In the genomic region with DNA sequence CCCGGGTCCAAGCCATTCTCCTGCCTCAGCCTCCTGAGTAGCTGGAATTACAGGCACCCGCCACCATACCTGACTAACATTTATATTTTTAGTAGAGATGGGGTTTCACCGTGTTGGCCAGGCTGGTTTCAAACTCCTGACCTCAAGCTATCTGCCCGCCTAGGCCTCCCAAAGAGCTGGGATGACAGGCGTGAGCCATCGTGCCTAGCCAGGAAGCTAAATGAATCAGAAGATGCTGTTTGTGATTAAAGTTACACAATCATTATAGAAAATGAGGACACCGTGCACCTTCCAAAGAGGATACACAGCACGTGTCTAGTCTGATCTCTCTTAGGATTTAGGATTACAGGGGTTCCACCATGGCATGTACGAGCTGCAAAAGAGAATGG, we compare ENCODE assay signal across 16 cellular contexts.
DNase-seq lines count a peak whose midpoint lies in the region; ATAC-seq and TF ChIP-seq lines count a peak whose summit lies in the region.
"Had no signal": no experiment of that assay in that cellular context is flagged by ENCODE, and none has a peak within 500 bp of the region (broad histone marks: within the 10 kb centered on the region; RNA-seq: fewer than 3 reads in every experiment).

No MANE protein-coding gene starts in this region.

- TF ChIP-seq CTCF in WTC11 (IDR thresholded peaks at IDR 0.05) (no peak), psoas muscle (IDR thresholded peaks at IDR 0.05) (no peak)

- peak overlapping the region; percentile 43 for H3K27ac Mint-ChIP-seq in WTC11
- H3K27ac Mint-ChIP-seq: stimulated activated effector memory CD8-positive, alpha-beta T cell treated with anti-CD3 and anti-CD28 coated beads, Interleukin-12 subunit alpha, Interleukin-12 subunit beta, amount 100 ng/mL, for 72 hours had no signal

- peak overlapping the region; percentile 44 for H3K4me3 ChIP-seq in psoas muscle
- H3K4me3 ChIP-seq: BLaER1 had no signal

- no peak overlapping the region for H3K4me3 Mint-ChIP-seq in WTC11
- H3K4me3 Mint-ChIP-seq: activated T-cell treated with anti-CD3 and anti-CD28 coated beads, Interleukin-2, amount 50 U/mL, for 4 hours; stimulated activated effector memory CD8-positive, alpha-beta T cell treated with anti-CD3 and anti-CD28 coated beads, Interleukin-12 subunit alpha, Interleukin-12 subunit beta, amount 100 ng/mL, for 72 hours had no signal

- no peak for ATAC-seq in WTC11
- peak; percentile 63 to 81 (median 70) for ATAC-seq in psoas muscle
- ATAC-seq in GM21515 (IDR thresholded peaks at IDR 0.05; ENCODE audit: unreplicated experiment) = no peak
- ATAC-seq: activated T-cell treated with anti-CD3 and anti-CD28 coated beads, Interleukin-2, amount 50 U/mL, for 4 hours; PC-3; stimulated activated effector memory CD8-positive, alpha-beta T cell treated with anti-CD3 and anti-CD28 coated beads, Interleukin-12 subunit alpha, Interleukin-12 subunit beta, amount 100 ng/mL, for 72 hours had no signal

- CTCF ChIA-PET in WTC11 (lab: Charles Lee) = no interaction called here

- H3K4me1 ChIP-seq in psoas muscle = peaks cover 7% of the 10 kb centered on the region
- H3K4me1 ChIP-seq: parathyroid adenoma had no signal

- no peaks in the 10 kb centered on the region for H3K9me3 Mint-ChIP-seq in WTC11
- H3K9me3 Mint-ChIP-seq: activated T-cell treated with anti-CD3 and anti-CD28 coated beads, Interleukin-2, amount 50 U/mL, for 4 hours; stimulated activated effector memory CD8-positive, alpha-beta T cell treated with anti-CD3 and anti-CD28 coated beads, Interleukin-12 subunit alpha, Interleukin-12 subunit beta, amount 100 ng/mL, for 72 hours had no signal

- DNase-seq in Daoy (ENCODE audit: low read depth) (peak; percentile 46), WTC11 (ENCODE audit: low spot score) (no peak), fibroblast of peridontal ligament (ENCODE audit: extremely low read depth) (peak; percentile 5), psoas muscle (no peak), DMS79 (lab: John Stamatoyannopoulos, UW) (no peak), NCI-H2107 treated with DMSO at 0.1 percent for 48 hours (lab: John Stamatoyannopoulos, UW; ENCODE audit: unreplicated experiment) (no peak), COR-L47 (lab: John Stamatoyannopoulos, UW) (no peak)
- DNase-seq: activated CD4-positive, alpha-beta T cell treated with anti-CD3 and anti-CD28 coated beads for 1 hour; activated T-cell treated with anti-CD3 and anti-CD28 coated beads, Interleukin-2, amount 50 U/mL, for 4 hours; hypothalamus; PC-3; stimulated activated CD4-positive, alpha-beta T cell treated with anti-CD3 and anti-CD28 coated beads, Interleukin-4, amount 100 ng/mL, for 1 hour had no signal

- POLR2A ChIA-PET in WTC11 (lab: Charles Lee) = no interaction called here

- intact Hi-C loops in psoas muscle (cut with DNase I) = loop anchor here (5.0 to 10.0 kb wide), 2 partner anchors 74 to 94 kb away; no protein-coding TSS in a partner anchor

- H3K27me3 ChIP-seq in psoas muscle (ENCODE audit: insufficient read depth in 3 of 3, low read length in 2 of 3) = no peaks in the 10 kb centered on the region
- H3K27me3 ChIP-seq: BLaER1 had no signal

- H3K36me3 ChIP-seq in psoas muscle (ENCODE audit: insufficient read depth in 1 of 2, low read depth in 1 of 2) = no peaks in the 10 kb centered on the region

- H3K4me1 Mint-ChIP-seq in WTC11 = peaks cover 31% of the 10 kb centered on the region
- H3K4me1 Mint-ChIP-seq: stimulated activated effector memory CD8-positive, alpha-beta T cell treated with anti-CD3 and anti-CD28 coated beads, Interleukin-12 subunit alpha, Interleukin-12 subunit beta, amount 100 ng/mL, for 72 hours had no signal

- no peaks in the 10 kb centered on the region for H3K9me3 ChIP-seq in psoas muscle
- H3K9me3 ChIP-seq: BLaER1 had no signal

- H3K36me3 Mint-ChIP-seq in WTC11 = peaks cover 14% of the 10 kb centered on the region

- H3K27ac ChIP-seq in psoas muscle = peak overlapping the region; percentile 78
- H3K27ac ChIP-seq: BLaER1, parathyroid adenoma had no signal

- H3K27me3 Mint-ChIP-seq in WTC11 (ENCODE audit: low read depth) = no peaks in the 10 kb centered on the region

- WGBS in psoas muscle, 3 donors = 59 to 88% (median 82%) methylated on average over 9 of the region's 9 CpGs

TF ChIP-seq in WTC11, 78 proteins besides CTCF, POLR2A, EP300 and RAD21:
- TF ChIP-seq TEAD4 (CRISPR knock-in tag; IDR thresholded peaks at IDR 0.05) (no peak), ESRRA (CRISPR knock-in tag; IDR thresholded peaks at IDR 0.05; ENCODE audit: borderline replicate concordance) (no peak), NR1H2 (CRISPR knock-in tag; IDR thresholded peaks at IDR 0.05) (no peak), ZBTB21 (CRISPR knock-in tag; IDR thresholded peaks at IDR 0.05; ENCODE audit: borderline replicate concordance) (no peak), KAT7 (CRISPR knock-in tag; IDR thresholded peaks at IDR 0.05; ENCODE audit: borderline replicate concordance) (no peak), MYBL2 (CRISPR knock-in tag; IDR thresholded peaks at IDR 0.05) (no peak), JUN (CRISPR knock-in tag; IDR thresholded peaks at IDR 0.05) (no peak), NR2C2 (CRISPR knock-in tag; IDR thresholded peaks at IDR 0.05) (no peak), TCF7 (CRISPR knock-in tag; IDR thresholded peaks at IDR 0.05; ENCODE audit: low read depth) (no peak), SOX15 (CRISPR knock-in tag; IDR thresholded peaks at IDR 0.05) (no peak), ATF3 (CRISPR knock-in tag; conservative IDR thresholded peaks at IDR 0.05) (no peak), ZNF416 (CRISPR knock-in tag; IDR thresholded peaks at IDR 0.05) (no peak), ELF4 (CRISPR knock-in tag; IDR thresholded peaks at IDR 0.05; ENCODE audit: low read depth) (no peak), ZNF121 (CRISPR knock-in tag; IDR thresholded peaks at IDR 0.05) (no peak), ZNF423 (CRISPR knock-in tag; IDR thresholded peaks at IDR 0.05) (no peak)
- TF ChIP-seq, protein P1, sequence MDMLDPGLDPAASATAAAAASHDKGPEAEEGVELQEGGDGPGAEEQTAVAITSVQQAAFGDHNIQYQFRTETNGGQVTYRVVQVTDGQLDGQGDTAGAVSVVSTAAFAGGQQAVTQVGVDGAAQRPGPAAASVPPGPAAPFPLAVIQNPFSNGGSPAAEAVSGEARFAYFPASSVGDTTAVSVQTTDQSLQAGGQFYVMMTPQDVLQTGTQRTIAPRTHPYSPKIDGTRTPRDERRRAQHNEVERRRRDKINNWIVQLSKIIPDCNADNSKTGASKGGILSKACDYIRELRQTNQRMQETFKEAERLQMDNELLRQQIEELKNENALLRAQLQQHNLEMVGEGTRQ (CRISPR knock-in tag; IDR thresholded peaks at IDR 0.05) = no peak
- TF ChIP-seq, protein P2, sequence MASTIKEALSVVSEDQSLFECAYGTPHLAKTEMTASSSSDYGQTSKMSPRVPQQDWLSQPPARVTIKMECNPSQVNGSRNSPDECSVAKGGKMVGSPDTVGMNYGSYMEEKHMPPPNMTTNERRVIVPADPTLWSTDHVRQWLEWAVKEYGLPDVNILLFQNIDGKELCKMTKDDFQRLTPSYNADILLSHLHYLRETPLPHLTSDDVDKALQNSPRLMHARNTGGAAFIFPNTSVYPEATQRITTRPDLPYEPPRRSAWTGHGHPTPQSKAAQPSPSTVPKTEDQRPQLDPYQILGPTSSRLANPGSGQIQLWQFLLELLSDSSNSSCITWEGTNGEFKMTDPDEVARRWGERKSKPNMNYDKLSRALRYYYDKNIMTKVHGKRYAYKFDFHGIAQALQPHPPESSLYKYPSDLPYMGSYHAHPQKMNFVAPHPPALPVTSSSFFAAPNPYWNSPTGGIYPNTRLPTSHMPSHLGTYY (CRISPR knock-in tag; IDR thresholded peaks at IDR 0.05) = no peak
- TF ChIP-seq, protein P3, sequence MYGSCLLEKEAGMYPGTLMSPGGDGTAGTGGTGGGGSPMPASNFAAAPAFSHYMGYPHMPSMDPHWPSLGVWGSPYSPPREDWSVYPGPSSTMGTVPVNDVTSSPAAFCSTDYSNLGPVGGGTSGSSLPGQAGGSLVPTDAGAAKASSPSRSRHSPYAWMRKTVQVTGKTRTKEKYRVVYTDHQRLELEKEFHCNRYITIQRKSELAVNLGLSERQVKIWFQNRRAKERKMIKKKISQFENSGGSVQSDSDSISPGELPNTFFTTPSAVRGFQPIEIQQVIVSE (CRISPR knock-in tag; IDR thresholded peaks at IDR 0.05; ENCODE audit: borderline replicate concordance) = no peak
- TF ChIP-seq, protein P4, sequence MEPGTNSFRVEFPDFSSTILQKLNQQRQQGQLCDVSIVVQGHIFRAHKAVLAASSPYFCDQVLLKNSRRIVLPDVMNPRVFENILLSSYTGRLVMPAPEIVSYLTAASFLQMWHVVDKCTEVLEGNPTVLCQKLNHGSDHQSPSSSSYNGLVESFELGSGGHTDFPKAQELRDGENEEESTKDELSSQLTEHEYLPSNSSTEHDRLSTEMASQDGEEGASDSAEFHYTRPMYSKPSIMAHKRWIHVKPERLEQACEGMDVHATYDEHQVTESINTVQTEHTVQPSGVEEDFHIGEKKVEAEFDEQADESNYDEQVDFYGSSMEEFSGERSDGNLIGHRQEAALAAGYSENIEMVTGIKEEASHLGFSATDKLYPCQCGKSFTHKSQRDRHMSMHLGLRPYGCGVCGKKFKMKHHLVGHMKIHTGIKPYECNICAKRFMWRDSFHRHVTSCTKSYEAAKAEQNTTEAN (CRISPR knock-in tag; IDR thresholded peaks at IDR 0.05) = no peak

Comparison
In these comparisons a context has a peak if more than half of its experiments do, and no peak if none do; other contexts are left out.
1. DNase-seq: peak in Daoy (single experiment) and fibroblast of peridontal ligament (single experiment); none in WTC11 (single experiment), psoas muscle (0 of 2), DMS79 (single experiment), NCI-H2107 treated with DMSO at 0.1 percent for 48 hours (single experiment) and COR-L47 (single experiment).
2. ATAC-seq: peak in psoas muscle (4 of 4); none in WTC11 (single experiment) and GM21515 (single experiment).